ENCODE assay signal across 26 cellular contexts in the genomic region with DNA sequence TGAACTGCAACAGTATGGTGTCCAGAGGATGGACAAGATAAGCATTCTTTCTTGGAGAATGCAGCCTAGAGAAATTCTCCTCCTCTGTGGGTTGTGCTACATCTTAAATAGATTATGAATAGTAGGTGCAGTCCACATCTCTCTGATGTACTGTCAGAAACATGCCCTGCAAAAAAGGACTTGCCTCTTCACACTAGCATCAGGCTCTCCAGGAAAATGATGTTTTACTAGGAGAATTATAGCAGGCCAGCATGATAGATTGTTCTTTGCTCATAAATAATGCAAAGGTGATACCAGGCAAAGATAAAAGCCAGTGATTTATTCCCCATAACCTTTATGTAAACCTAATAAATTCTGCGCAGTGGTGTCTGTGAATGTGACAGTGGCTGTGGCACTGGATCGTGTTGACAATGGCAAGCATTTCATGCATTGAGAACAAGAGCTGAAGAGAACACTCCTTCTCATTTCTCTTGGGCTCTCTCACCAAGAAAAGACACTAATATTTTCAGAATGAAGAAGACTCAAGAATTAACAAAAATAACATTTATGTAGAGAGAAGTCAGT.
"Had no signal": no experiment of that assay in that cellular context is flagged by ENCODE, and none has a peak within 500 bp of the region (broad histone marks: within the 10 kb centered on the region; RNA-seq: fewer than 3 reads in every experiment).

No MANE protein-coding gene starts in this region.

- H3K4me3 Mint-ChIP-seq: activated CD4-positive, alpha-beta T cell treated with anti-CD3 and anti-CD28 coated beads for 36 hours; activated CD8-positive, alpha-beta memory T cell treated with anti-CD3 and anti-CD28 coated beads, Interleukin-2, amount 10 ng/mL, durations not matched to agents 7 days and 5 days; activated CD8-positive, alpha-beta T cell treated with anti-CD3 and anti-CD28 coated beads, Interleukin-2, amount 10 ng/mL, durations not matched to agents 7 days and 5 days; central memory CD8-positive, alpha-beta T cell; dendritic cell treated with granulocyte-macrophage colony-stimulating factor and Interleukin-4, amounts not matched to agents 40 ng/mL and 50 ng/mL, for 4 days; endodermal cell; natural killer cell treated with Interleukin-12 subunit alpha and Interleukin-12 subunit beta and Interleukin-15 and Interleukin-18, amount 100 ng/mL, for 72 hours had no signal

- H3K27ac Mint-ChIP-seq: activated CD4-positive, alpha-beta T cell treated with anti-CD3 and anti-CD28 coated beads for 36 hours; activated CD8-positive, alpha-beta memory T cell treated with anti-CD3 and anti-CD28 coated beads, Interleukin-2, amount 10 ng/mL, durations not matched to agents 7 days and 5 days; activated CD8-positive, alpha-beta T cell treated with anti-CD3 and anti-CD28 coated beads, Interleukin-2, amount 10 ng/mL, durations not matched to agents 7 days and 5 days; activated naive CD4-positive, alpha-beta T cell treated with anti-CD3 and anti-CD28 coated beads, Interleukin-2, amount 50 U/mL, for 72 hours; activated T-helper 2 cell treated with anti-CD3 and anti-CD28 coated beads, Interferon-gamma antibody, Interleukin-2, Interleukin-4, amounts not matched to agents 10 μg/mL and 5 μg/mL and 100 μg/mL, durations not matched to agents 14 hours and 24 hours and 36 hours; dendritic cell treated with granulocyte-macrophage colony-stimulating factor and Interleukin-4, amounts not matched to agents 40 ng/mL and 50 ng/mL, for 4 days; endodermal cell; natural killer cell treated with Interleukin-12 subunit alpha and Interleukin-12 subunit beta and Interleukin-15 and Interleukin-18, amount 100 ng/mL, for 72 hours had no signal

- ATAC-seq: activated CD4-positive, alpha-beta T cell treated with anti-CD3 and anti-CD28 coated beads for 36 hours; activated CD8-positive, alpha-beta memory T cell treated with anti-CD3 and anti-CD28 coated beads, Interleukin-2, amount 10 ng/mL, durations not matched to agents 7 days and 5 days; activated CD8-positive, alpha-beta T cell treated with anti-CD3 and anti-CD28 coated beads, Interleukin-2, amount 10 ng/mL, durations not matched to agents 7 days and 5 days; activated naive CD4-positive, alpha-beta T cell treated with anti-CD3 and anti-CD28 coated beads, Interleukin-2, amount 50 U/mL, for 72 hours; esophagus mucosa; left cardiac atrium; left ventricle myocardium superior; mucosa of descending colon; natural killer cell treated with Interleukin-12 subunit alpha and Interleukin-12 subunit beta and Interleukin-15 and Interleukin-18, amount 100 ng/mL, for 72 hours; sciatic nerve; stimulated activated naive CD8-positive, alpha-beta T cell treated with anti-CD3 and anti-CD28 coated beads, Interleukin-15, Interleukin-2, amounts not matched to agents 100 U/mL and 50 U/mL, for 24 hours had no signal

- DNase-seq: activated CD4-positive, alpha-beta T cell treated with anti-CD3 and anti-CD28 coated beads for 36 hours; activated CD4-positive, CD25-positive, alpha-beta regulatory T cell; activated CD8-positive, alpha-beta memory T cell treated with anti-CD3 and anti-CD28 coated beads, Interleukin-2, amount 10 ng/mL, durations not matched to agents 7 days and 5 days; activated CD8-positive, alpha-beta T cell treated with anti-CD3 and anti-CD28 coated beads, Interleukin-2, amount 10 ng/mL, durations not matched to agents 7 days and 5 days; activated naive CD4-positive, alpha-beta T cell; activated T-cell treated with anti-CD3 and anti-CD28 coated beads, Interleukin-2, amount 50 U/mL, for 48 hours; endodermal cell; foreskin fibroblast; head of caudate nucleus; hippocampal formation; left cardiac atrium; left ventricle myocardium superior; mucosa of descending colon; stimulated activated CD4-positive, alpha-beta T cell treated with anti-CD3 and anti-CD28 coated beads, Interleukin-12 subunit alpha, Interleukin-12 subunit beta, amount 100 ng/mL, for 4 hours; stimulated activated CD4-positive, alpha-beta T cell treated with anti-CD3 and anti-CD28 coated beads, Interleukin-4, amount 100 ng/mL, for 1 hour; stimulated activated naive CD8-positive, alpha-beta T cell treated with anti-CD3 and anti-CD28 coated beads, Interleukin-15, Interleukin-2, amounts not matched to agents 100 U/mL and 50 U/mL, for 24 hours; testis; trophoblast cell; uterus had no signal

- H3K4me1 Mint-ChIP-seq: activated CD4-positive, alpha-beta T cell treated with anti-CD3 and anti-CD28 coated beads for 36 hours; activated CD8-positive, alpha-beta memory T cell treated with anti-CD3 and anti-CD28 coated beads, Interleukin-2, amount 10 ng/mL, durations not matched to agents 7 days and 5 days; central memory CD8-positive, alpha-beta T cell; endodermal cell had no signal

- H3K27me3 Mint-ChIP-seq: activated CD4-positive, alpha-beta T cell treated with anti-CD3 and anti-CD28 coated beads for 36 hours; activated CD8-positive, alpha-beta memory T cell treated with anti-CD3 and anti-CD28 coated beads, Interleukin-2, amount 10 ng/mL, durations not matched to agents 7 days and 5 days; central memory CD8-positive, alpha-beta T cell; dendritic cell treated with granulocyte-macrophage colony-stimulating factor and Interleukin-4, amounts not matched to agents 40 ng/mL and 50 ng/mL, for 4 days; natural killer cell treated with Interleukin-12 subunit alpha and Interleukin-12 subunit beta and Interleukin-15 and Interleukin-18, amount 100 ng/mL, for 72 hours had no signal

- H3K36me3 Mint-ChIP-seq: activated CD8-positive, alpha-beta memory T cell treated with anti-CD3 and anti-CD28 coated beads, Interleukin-2, amount 10 ng/mL, durations not matched to agents 7 days and 5 days; activated naive CD4-positive, alpha-beta T cell treated with anti-CD3 and anti-CD28 coated beads, Interleukin-2, amount 50 U/mL, for 72 hours had no signal
